Comparison of ENCODE assay signal across 16 cellular contexts in the genomic region with DNA sequence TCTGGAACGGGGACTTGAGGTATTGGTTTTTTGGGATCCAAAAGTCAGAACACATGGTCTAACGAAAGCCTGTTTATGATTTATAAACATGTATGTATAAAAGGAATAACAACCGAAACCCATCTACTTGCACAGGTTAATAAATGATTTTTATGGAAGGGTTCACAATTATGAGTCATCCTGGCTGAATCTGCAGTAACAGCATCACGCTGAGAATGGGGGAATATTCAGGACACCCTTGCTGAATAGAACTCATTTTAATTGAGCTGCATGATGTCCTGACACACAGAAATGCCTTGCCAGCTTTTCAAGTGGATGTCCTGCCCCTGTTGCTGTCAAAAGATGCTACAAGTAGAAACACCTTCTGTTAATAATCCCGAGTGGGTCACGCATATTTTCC. TPM values are rescaled to one million over a fixed set of nuclear protein-coding genes. Genes with fewer than 3 reads are reported as not detected.
A peak's percentile ranks its signal among the peaks of the same experiment; 100 is the strongest.
DNase-seq lines count a peak whose midpoint lies in the region; FAIRE-seq and TF ChIP-seq lines count a peak whose summit lies in the region.
"Had no signal": no experiment of that assay in that cellular context is flagged by ENCODE, and none has a peak within 500 bp of the region (broad histone marks: within the 10 kb centered on the region; RNA-seq: fewer than 3 reads in every experiment).

No MANE protein-coding gene starts in this region.

- H3K4me1 Mint-ChIP-seq in activated T-helper 2 cell treated with anti-CD3 and anti-CD28 coated beads, Interferon-gamma antibody, Interleukin-2, Interleukin-4, amounts not matched to agents 10 μg/mL and 5 μg/mL and 100 μg/mL, durations not matched to agents 14 hours and 24 hours and 36 hours (ENCODE audit: low read depth): peaks cover 8% of the 10 kb centered on the region
- no peaks in the 10 kb centered on the region for H3K4me1 Mint-ChIP-seq in activated naive CD4-positive, alpha-beta T cell treated with anti-CD3 and anti-CD28 coated beads, Interleukin-2, amount 10 ng/mL, durations not matched to agents 7 days and 5 days

- TF ChIP-seq CTCF in epithelial cell of proximal tubule (conservative IDR thresholded peaks at IDR 0.05; ENCODE audit: low read depth, low read length): no peak

- intact Hi-C loops in activated T-helper 2 cell treated with anti-CD3 and anti-CD28 coated beads, Interferon-gamma antibody, Interleukin-2, Interleukin-4, amounts not matched to agents 10 μg/mL and 5 μg/mL and 100 μg/mL, durations not matched to agents 14 hours and 24 hours and 36 hours (cut with micrococcal nuclease): no loop called here

- H3K36me3 Mint-ChIP-seq in activated T-helper 2 cell treated with anti-CD3 and anti-CD28 coated beads, Interferon-gamma antibody, Interleukin-2, Interleukin-4, amounts not matched to agents 10 μg/mL and 5 μg/mL and 100 μg/mL, durations not matched to agents 14 hours and 24 hours and 36 hours (ENCODE audit: low read depth): no peaks in the 10 kb centered on the region
- H3K36me3 Mint-ChIP-seq in activated naive CD4-positive, alpha-beta T cell treated with anti-CD3 and anti-CD28 coated beads, Interleukin-2, amount 10 ng/mL, durations not matched to agents 7 days and 5 days: no peaks in the 10 kb centered on the region

- H3K9me3 Mint-ChIP-seq in activated T-helper 2 cell treated with anti-CD3 and anti-CD28 coated beads, Interferon-gamma antibody, Interleukin-2, Interleukin-4, amounts not matched to agents 10 μg/mL and 5 μg/mL and 100 μg/mL, durations not matched to agents 14 hours and 24 hours and 36 hours: no peaks in the 10 kb centered on the region
- no peaks in the 10 kb centered on the region for H3K9me3 Mint-ChIP-seq in activated naive CD4-positive, alpha-beta T cell treated with anti-CD3 and anti-CD28 coated beads, Interleukin-2, amount 10 ng/mL, durations not matched to agents 7 days and 5 days

- no peak for DNase-seq in H54 (ENCODE audit: insufficient read length, low spot score)
- DNase-seq in SW480 (ENCODE audit: low spot score): peak; percentile 44
- DNase-seq in epithelial cell of proximal tubule (ENCODE audit: low read depth): peak; percentile 74
- DNase-seq in renal cortical epithelial cell (ENCODE audit: low read depth): peak; percentile 90
- no peak for DNase-seq in activated T-helper 2 cell treated with anti-CD3 and anti-CD28 coated beads, Interferon-gamma antibody, Interleukin-2, Interleukin-4, amounts not matched to agents 10 μg/mL and 5 μg/mL and 100 μg/mL, durations not matched to agents 14 hours and 24 hours and 36 hours (ENCODE audit: low spot score)
- no peak for DNase-seq in AML-193 (lab: John Stamatoyannopoulos, UW)
- DNase-seq in activated naive CD4-positive, alpha-beta T cell treated with anti-CD3 and anti-CD28 coated beads, Interleukin-2, amount 10 ng/mL, durations not matched to agents 7 days and 5 days: no peak
- DNase-seq: Kasumi-1; MV-4-11; NCI-H1436 treated with DMSO at 0.1 percent for 48 hours; NCI-H2081 treated with DMSO at 0.1 percent for 48 hours; NCI-H69; NK-92 treated with Interleukin-12 subunit alpha and Interleukin-12 subunit beta, amount 100 ng/mL, for 24 hours; OCI-M1 had no signal

- H3K27me3 Mint-ChIP-seq in activated T-helper 2 cell treated with anti-CD3 and anti-CD28 coated beads, Interferon-gamma antibody, Interleukin-2, Interleukin-4, amounts not matched to agents 10 μg/mL and 5 μg/mL and 100 μg/mL, durations not matched to agents 14 hours and 24 hours and 36 hours (ENCODE audit: low read depth): peaks cover 23% of the 10 kb centered on the region
- H3K27me3 Mint-ChIP-seq in activated naive CD4-positive, alpha-beta T cell treated with anti-CD3 and anti-CD28 coated beads, Interleukin-2, amount 10 ng/mL, durations not matched to agents 7 days and 5 days: peaks cover 22% of the 10 kb centered on the region

- TF ChIP-seq POLR2A in H54 (IDR thresholded peaks at IDR 0.05; ENCODE audit: low read depth, low read length): no peak

- no peak overlapping the region for H3K27ac Mint-ChIP-seq in activated T-helper 2 cell treated with anti-CD3 and anti-CD28 coated beads, Interferon-gamma antibody, Interleukin-2, Interleukin-4, amounts not matched to agents 10 μg/mL and 5 μg/mL and 100 μg/mL, durations not matched to agents 14 hours and 24 hours and 36 hours
- H3K27ac Mint-ChIP-seq in activated naive CD4-positive, alpha-beta T cell treated with anti-CD3 and anti-CD28 coated beads, Interleukin-2, amount 10 ng/mL, durations not matched to agents 7 days and 5 days: no peak overlapping the region

- no peak overlapping the region for H3K4me3 Mint-ChIP-seq in activated T-helper 2 cell treated with anti-CD3 and anti-CD28 coated beads, Interferon-gamma antibody, Interleukin-2, Interleukin-4, amounts not matched to agents 10 μg/mL and 5 μg/mL and 100 μg/mL, durations not matched to agents 14 hours and 24 hours and 36 hours (ENCODE audit: low read depth)
- H3K4me3 Mint-ChIP-seq in activated naive CD4-positive, alpha-beta T cell treated with anti-CD3 and anti-CD28 coated beads, Interleukin-2, amount 10 ng/mL, durations not matched to agents 7 days and 5 days: no peak overlapping the region

- H3K4me3 ChIP-seq in epithelial cell of proximal tubule (ENCODE audit: low read depth, low read length): no peak overlapping the region
- H3K4me3 ChIP-seq: BLaER1, HAP-1 had no signal

- peak; percentile 27 for FAIRE-seq in H54 (lab: Jason Lieb, UNC)

- CTCF ChIA-PET in activated naive CD4-positive, alpha-beta T cell treated with anti-CD3 and anti-CD28 coated beads, Interleukin-2, amount 10 ng/mL, durations not matched to agents 7 days and 5 days (lab: Charles Lee): no interaction called here

RNA-seq across cellular contexts. Expression of gene TGFA, which starts 54.7 kb away (rescaled TPM):
- total RNA-seq in epithelial cell of proximal tubule (40.1 and 89.1 TPM in 2 replicates), renal cortical epithelial cell (91.7 and 150 TPM in 2 replicates)
- not detected in 2 replicates for total RNA-seq in activated T-helper 2 cell treated with anti-CD3 and anti-CD28 coated beads, Interferon-gamma antibody, Interleukin-2, Interleukin-4, amounts not matched to agents 10 μg/mL and 5 μg/mL and 100 μg/mL, durations not matched to agents 14 hours and 24 hours and 36 hours

Comparison
In these comparisons a context has a peak if more than half of its experiments do, and no peak if none do; other contexts are left out.
1. DNase-seq: peak in SW480 (single experiment), epithelial cell of proximal tubule (single experiment) and renal cortical epithelial cell (single experiment); none in H54 (single experiment), activated T-helper 2 cell treated with anti-CD3 and anti-CD28 coated beads, Interferon-gamma antibody, Interleukin-2, Interleukin-4, amounts not matched to agents 10 μg/mL and 5 μg/mL and 100 μg/mL, durations not matched to agents 14 hours and 24 hours and 36 hours (single experiment), AML-193 (0 of 2) and activated naive CD4-positive, alpha-beta T cell treated with anti-CD3 and anti-CD28 coated beads, Interleukin-2, amount 10 ng/mL, durations not matched to agents 7 days and 5 days (single experiment).
2. RNA of gene TGFA, which starts 54.7 kb away (total RNA-seq): 91.7 to 150 TPM in renal cortical epithelial cell and 40.1 to 89.1 TPM in epithelial cell of proximal tubule; not detected in activated T-helper 2 cell treated with anti-CD3 and anti-CD28 coated beads, Interferon-gamma antibody, Interleukin-2, Interleukin-4, amounts not matched to agents 10 μg/mL and 5 μg/mL and 100 μg/mL, durations not matched to agents 14 hours and 24 hours and 36 hours; every median in the first group is over 10 times any median in the second.